ENCODE assay signal across 12 cellular contexts in the genomic region with DNA sequence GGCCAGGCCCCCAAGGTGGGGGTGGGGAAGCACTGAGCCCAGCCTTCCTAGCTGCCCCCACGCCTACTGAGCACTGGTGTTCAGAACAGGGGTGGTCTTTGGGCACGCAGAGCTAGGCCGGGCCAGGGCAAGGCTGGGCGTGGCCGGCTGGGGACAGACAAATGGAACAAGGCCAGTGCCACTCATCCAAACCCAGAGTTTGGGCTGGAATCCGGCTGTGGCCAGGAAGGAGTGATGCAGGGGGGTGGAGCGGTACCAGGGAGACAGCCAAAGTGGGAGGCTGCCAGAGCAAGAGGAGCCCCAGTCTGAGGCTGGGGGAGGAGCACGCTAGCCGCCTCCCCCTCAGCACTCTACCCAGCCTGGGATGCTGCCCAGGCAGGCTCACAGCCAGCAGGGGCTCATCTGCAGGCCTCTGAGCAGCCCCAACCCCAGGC. TPM values are rescaled to one million over a fixed set of nuclear protein-coding genes. Genes with fewer than 3 reads are reported as not detected.
DNase-seq lines count a peak whose midpoint lies in the region; ATAC-seq lines count a peak whose summit lies in the region.
"Had no signal": no experiment of that assay in that cellular context is flagged by ENCODE, and none has a peak within 500 bp of the region (broad histone marks: within the 10 kb centered on the region; RNA-seq: fewer than 3 reads in every experiment).

No MANE protein-coding gene starts in this region.

- DNase-seq in C1 segment of cervical spinal cord (lab: John Stamatoyannopoulos, UW), result peak in 11 of 14 donors; percentile 35 to 81 (median 53)
- DNase-seq in astrocyte of the hippocampus (ENCODE audit: low read depth, low spot score), result peak; percentile 75
- DNase-seq in left cardiac atrium, result peak; percentile 64
- peak in 8 of 10 donors; percentile 63 to 94 (median 72) for DNase-seq in posterior cingulate gyrus
- no peak for DNase-seq in DMS79 treated with DMSO at 0.1 percent for 48 hours (lab: John Stamatoyannopoulos, UW)
- no peak for DNase-seq in T-helper 9 cell
- DNase-seq in NCI-H1417 (lab: John Stamatoyannopoulos, UW), result no peak
- no peak for DNase-seq in stimulated activated CD4-positive, alpha-beta T cell treated with anti-CD3 and anti-CD28 coated beads, Interleukin-4, amount 100 ng/mL, for 24 hours
- DNase-seq: activated T-cell treated with anti-CD3 and anti-CD28 coated beads, Interleukin-2, amount 50 U/mL, for 4 hours; NCI-H1930; stimulated activated CD4-positive, alpha-beta T cell treated with anti-CD3 and anti-CD28 coated beads, Interleukin-1b, Interleukin-23, amount 100 ng/mL, for 48 hours had no signal

- intact Hi-C loops in left cardiac atrium (cut with DNase I) (loop anchor here in 1 of 2 donors (10.0 kb wide), 1 partner anchor 357 kb away; a partner anchor contains a TSS), posterior cingulate gyrus (cut with DNase I) (no loop called here)

- ATAC-seq in left cardiac atrium, result peak; percentile 33 to 61
- ATAC-seq: activated T-cell treated with anti-CD3 and anti-CD28 coated beads, Interleukin-2, amount 50 U/mL, for 4 hours; K562 had no signal

RNA-seq across cellular contexts. Expression of a gene that starts 9.3 kb away (rescaled TPM):
- 10 to 100 TPM; 42.0 to 48.8 TPM for total RNA-seq in left cardiac atrium

RNA-seq across cellular contexts. Expression of a gene that starts 11.0 kb away (rescaled TPM):
- 10 to 100 TPM in 1 of 2 donors, 1 to 10 TPM in 1; 8.3 to 11.6 TPM for total RNA-seq in left cardiac atrium

RNA-seq across cellular contexts. Expression of a gene that starts 11.7 kb away (rescaled TPM):
- 10 to 100 TPM; 30.8 to 44.0 TPM for total RNA-seq in left cardiac atrium

RNA-seq across cellular contexts. Expression of a gene that starts 15.1 kb away (rescaled TPM):
- 10 to 100 TPM in 1 of 2 donors, 1 to 10 TPM in 1; 8.1 to 10.5 TPM for total RNA-seq in left cardiac atrium

RNA-seq across cellular contexts. Expression of a gene that starts 44.9 kb away (rescaled TPM):
- total RNA-seq in left cardiac atrium, result 10 to 100 TPM; 67.0 to 82.1 TPM

Comparison
In these comparisons a context has a peak if more than half of its experiments do, and no peak if none do; other contexts are left out.
1. DNase-seq: peak in C1 segment of cervical spinal cord (11 of 14), astrocyte of the hippocampus (single experiment), left cardiac atrium (single experiment) and posterior cingulate gyrus (8 of 10); none in DMS79 treated with DMSO at 0.1 percent for 48 hours (single experiment), T-helper 9 cell (single experiment), NCI-H1417 (0 of 3) and stimulated activated CD4-positive, alpha-beta T cell treated with anti-CD3 and anti-CD28 coated beads, Interleukin-4, amount 100 ng/mL, for 24 hours (single experiment).